In the genomic region with DNA sequence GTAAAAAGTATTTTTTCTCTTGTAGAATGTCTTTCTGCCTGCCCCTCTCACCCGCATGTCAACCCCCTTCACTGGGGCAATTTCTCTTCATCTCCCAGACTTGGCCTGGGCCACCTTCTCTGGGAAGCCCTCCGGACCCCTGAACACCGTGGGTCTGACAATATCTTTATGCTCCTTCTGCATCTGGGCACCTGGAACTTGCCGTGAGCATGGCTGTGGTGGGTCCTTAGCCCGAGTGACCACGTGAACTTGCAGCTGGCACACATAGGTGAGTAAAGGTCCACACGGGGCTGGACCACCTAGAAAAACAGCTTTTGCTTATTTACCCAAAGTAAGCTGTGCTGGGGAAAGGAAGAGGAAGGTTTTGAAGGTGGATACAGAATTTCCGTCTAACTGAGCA, we compare ENCODE assay signal across 34 cellular contexts.
"Had no signal": no experiment of that assay in that cellular context is flagged by ENCODE, and none has a peak within 500 bp of the region (broad histone marks: within the 10 kb centered on the region; RNA-seq: fewer than 3 reads in every experiment).

No MANE protein-coding gene starts in this region.

- DNase-seq: activated B cell treated with CpG ODN at 0.5 μM for 24 hours; activated CD4-positive, alpha-beta T cell treated with anti-CD3 and anti-CD28 coated beads for 48 hours; activated CD4-positive, alpha-beta T cell treated with anti-CD3 and anti-CD28 coated beads, Interleukin-2, amount 50 U/mL, for 1 hour; activated CD4-positive, alpha-beta T cell treated with anti-CD3 and anti-CD28 coated beads, Interleukin-2, amount 50 U/mL, for 48 hours; activated CD8-positive, alpha-beta memory T cell treated with anti-CD3 and anti-CD28 coated beads, Interleukin-2, amount 50 U/mL, for 4 hours; activated CD8-positive, alpha-beta T cell treated with anti-CD3 and anti-CD28 coated beads for 36 hours; activated gamma-delta T cell; activated naive CD4-positive, alpha-beta T cell treated with anti-CD3 and anti-CD28 coated beads, Interleukin-2, amount 50 U/mL, for 16 hours; activated naive CD4-positive, alpha-beta T cell treated with Interleukin-2 at 50 U/mL for 16 hours; activated naive CD8-positive, alpha-beta T cell treated with anti-CD3 and anti-CD28 coated beads for 36 hours; activated naive CD8-positive, alpha-beta T cell treated with anti-CD3 and anti-CD28 coated beads, Interleukin-2, amount 50 U/mL, for 24 hours; activated T-cell treated with anti-CD3 and anti-CD28 coated beads for 4 hours; activated T-cell treated with anti-CD3 and anti-CD28 coated beads, Interleukin-2, amount 50 U/mL, for 24 hours; activated T-cell treated with anti-CD3 and anti-CD28 coated beads, Interleukin-2, amount 50 U/mL, for 72 hours; amygdala; body of pancreas; dorsolateral prefrontal cortex; effector memory CD4-positive, alpha-beta T cell; erythroblast; foreskin keratinocyte; gastrocnemius medialis; T-helper 1 cell; T-helper 17 cell; T1000; WERI-Rb-1 had no signal

- H3K27me3 Mint-ChIP-seq: activated B cell treated with CpG ODN at 0.5 μM for 24 hours; activated CD8-positive, alpha-beta memory T cell treated with anti-CD3 and anti-CD28 coated beads, Interleukin-2, amount 10 ng/mL, durations not matched to agents 7 days and 5 days; activated CD8-positive, alpha-beta T cell treated with anti-CD3 and anti-CD28 coated beads for 36 hours; activated naive CD8-positive, alpha-beta T cell treated with anti-CD3 and anti-CD28 coated beads, Interleukin-2, amount 50 U/mL, for 24 hours; central memory CD8-positive, alpha-beta T cell; dendritic cell treated with granulocyte-macrophage colony-stimulating factor and Interleukin-4, amounts not matched to agents 40 ng/mL and 50 ng/mL, for 4 days had no signal

- H3K27me3 ChIP-seq: adrenal gland, body of pancreas, cardiac muscle cell, foreskin keratinocyte, gastrocnemius medialis had no signal

- H3K36me3 ChIP-seq: adrenal gland, cardiac muscle cell, esophagus muscularis mucosa, gastrocnemius medialis, WERI-Rb-1 had no signal

- H3K4me3 ChIP-seq: adrenal gland, body of pancreas, cardiac muscle cell, coronary artery, dorsolateral prefrontal cortex, esophagus muscularis mucosa, gastrocnemius medialis had no signal

- H3K4me1 ChIP-seq: adrenal gland, body of pancreas, esophagus muscularis mucosa, foreskin keratinocyte, gastrocnemius medialis had no signal

- H3K27ac ChIP-seq: adrenal gland, body of pancreas, cardiac muscle cell, coronary artery, dorsolateral prefrontal cortex, esophagus muscularis mucosa, foreskin keratinocyte, gastrocnemius medialis, WERI-Rb-1 had no signal

- H3K4me3 Mint-ChIP-seq: activated B cell treated with CpG ODN at 0.5 μM for 24 hours; activated CD8-positive, alpha-beta memory T cell treated with anti-CD3 and anti-CD28 coated beads, Interleukin-2, amount 10 ng/mL, durations not matched to agents 7 days and 5 days; activated CD8-positive, alpha-beta T cell treated with anti-CD3 and anti-CD28 coated beads for 36 hours; activated naive CD8-positive, alpha-beta T cell treated with anti-CD3 and anti-CD28 coated beads for 36 hours; activated naive CD8-positive, alpha-beta T cell treated with anti-CD3 and anti-CD28 coated beads, Interleukin-2, amount 50 U/mL, for 24 hours; activated T-cell treated with anti-CD3 and anti-CD28 coated beads, Interleukin-2, amount 50 U/mL, for 24 hours; activated T-cell treated with anti-CD3 and anti-CD28 coated beads, Interleukin-2, amount 50 U/mL, for 72 hours; central memory CD8-positive, alpha-beta T cell; dendritic cell treated with granulocyte-macrophage colony-stimulating factor and Interleukin-4, amounts not matched to agents 40 ng/mL and 50 ng/mL, for 4 days; endodermal cell; T-helper 17 cell; T-helper 2 cell treated with Interferon-gamma antibody and Interleukin-4, amounts not matched to agents 5 μg/mL and 100 μg/mL, for 36 hours had no signal

- H3K27ac Mint-ChIP-seq: activated B cell treated with CpG ODN at 0.5 μM for 24 hours; activated CD8-positive, alpha-beta memory T cell treated with anti-CD3 and anti-CD28 coated beads, Interleukin-2, amount 10 ng/mL, durations not matched to agents 7 days and 5 days; activated CD8-positive, alpha-beta T cell treated with anti-CD3 and anti-CD28 coated beads for 36 hours; activated naive CD8-positive, alpha-beta T cell treated with anti-CD3 and anti-CD28 coated beads for 36 hours; activated naive CD8-positive, alpha-beta T cell treated with anti-CD3 and anti-CD28 coated beads, Interleukin-2, amount 50 U/mL, for 24 hours; activated T-cell treated with anti-CD3 and anti-CD28 coated beads, Interleukin-2, amount 50 U/mL, for 24 hours; activated T-cell treated with anti-CD3 and anti-CD28 coated beads, Interleukin-2, amount 50 U/mL, for 72 hours; dendritic cell treated with granulocyte-macrophage colony-stimulating factor and Interleukin-4, amounts not matched to agents 40 ng/mL and 50 ng/mL, for 4 days; endodermal cell; T-helper 17 cell; T-helper 2 cell treated with Interferon-gamma antibody and Interleukin-4, amounts not matched to agents 5 μg/mL and 100 μg/mL, for 36 hours had no signal

- H3K4me1 Mint-ChIP-seq: activated B cell treated with CpG ODN at 0.5 μM for 24 hours; activated CD8-positive, alpha-beta memory T cell treated with anti-CD3 and anti-CD28 coated beads, Interleukin-2, amount 10 ng/mL, durations not matched to agents 7 days and 5 days; central memory CD8-positive, alpha-beta T cell; endodermal cell; T-helper 17 cell had no signal

- H3K9me3 ChIP-seq: adrenal gland, body of pancreas, esophagus muscularis mucosa, gastrocnemius medialis had no signal
